24 cellular contexts compared by ENCODE assay signal in the genomic region with DNA sequence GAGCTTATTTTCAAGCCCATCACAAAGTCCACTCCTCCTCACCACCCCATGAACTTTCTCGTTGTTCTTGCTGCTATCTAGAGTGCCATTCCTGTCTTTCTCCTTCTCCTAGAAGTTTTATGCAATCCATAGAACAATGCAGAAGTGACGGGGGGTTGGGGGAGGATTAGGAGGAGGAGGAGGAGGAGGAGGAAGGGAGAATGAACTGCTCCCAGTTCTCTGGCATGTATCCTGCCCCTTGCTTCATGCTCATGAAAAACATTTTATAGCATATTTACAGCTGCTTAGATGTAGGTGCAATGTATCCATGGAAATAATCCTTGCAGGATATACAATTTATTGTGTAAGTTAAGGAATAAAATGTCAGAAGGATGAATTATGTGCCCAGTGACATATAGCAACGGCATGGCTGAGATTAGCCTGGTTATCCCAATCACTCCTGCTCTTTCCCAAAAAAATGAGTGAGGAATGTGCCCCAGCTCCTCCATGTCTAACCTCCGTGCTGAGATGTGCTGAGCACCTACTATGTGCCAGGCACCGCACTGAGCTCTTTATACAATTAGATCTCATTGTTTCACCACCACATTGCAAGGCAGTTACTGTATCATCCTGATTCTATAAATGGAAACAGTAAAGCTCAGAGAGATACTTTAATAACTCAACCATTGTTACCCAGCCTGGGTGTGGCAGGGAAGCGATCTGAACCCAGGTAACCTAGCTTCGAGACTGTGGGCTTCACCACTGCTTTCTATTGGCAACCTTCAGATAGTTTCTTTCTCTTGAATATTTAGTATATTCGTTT. TPM values are rescaled to one million over a fixed set of nuclear protein-coding genes. Genes with fewer than 3 reads are reported as not detected.
DNase-seq lines count a peak whose midpoint lies in the region; ATAC-seq, FAIRE-seq and TF ChIP-seq lines count a peak whose summit lies in the region.
"Had no signal": no experiment of that assay in that cellular context is flagged by ENCODE, and none has a peak within 500 bp of the region (broad histone marks: within the 10 kb centered on the region; RNA-seq: fewer than 3 reads in every experiment).

No MANE protein-coding gene starts in this region.

- H2BK12ac ChIP-seq in trophoblast cell (ENCODE audit: low read length) = no peak overlapping the region

- H3K23ac ChIP-seq in trophoblast cell (ENCODE audit: low read length) = no peak overlapping the region

- no peak overlapping the region for H3K27ac Mint-ChIP-seq in natural killer cell treated with Interleukin-12 subunit alpha and Interleukin-12 subunit beta and Interleukin-15 and Interleukin-18, amount 100 ng/mL, for 72 hours
- H3K27ac Mint-ChIP-seq in activated T-cell treated with anti-CD3 and anti-CD28 coated beads, Interleukin-2, amount 50 U/mL, for 24 hours = no peak overlapping the region
- H3K27ac Mint-ChIP-seq: CD8-positive, alpha-beta T cell had no signal

- H3K79me2 ChIP-seq in mammary epithelial cell (ENCODE audit: insufficient read depth, low read length) = no peaks in the 10 kb centered on the region
- no peaks in the 10 kb centered on the region for H3K79me2 ChIP-seq in trophoblast cell (ENCODE audit: control insufficient read depth, insufficient read depth, low read length, poor library complexity)

- peak overlapping the region; percentile 27 for H2BK5ac ChIP-seq in trophoblast cell (ENCODE audit: low read depth, low read length, poor library complexity)

- no peak overlapping the region for H3K4me2 ChIP-seq in mammary epithelial cell (ENCODE audit: insufficient read depth, low read depth, low read length)
- no peak overlapping the region for H3K4me2 ChIP-seq in trophoblast cell (ENCODE audit: low read length)

- H2AFZ ChIP-seq in mammary epithelial cell (ENCODE audit: low read depth, low read length) (no peak overlapping the region), trophoblast cell (ENCODE audit: insufficient read depth, low read length, poor library complexity) (no peak overlapping the region)
- H2AFZ ChIP-seq: GM23248 had no signal

- H2BK120ac ChIP-seq in trophoblast cell (ENCODE audit: insufficient read depth, low read length, poor library complexity) = no peak overlapping the region

- CTCF ChIA-PET in HEK293T (lab: Yijun Ruan, JAX) (no interaction called here), mammary epithelial cell (lab: Charles Lee; ENCODE audit: low non-redundant PET) (interaction anchor here (0.7 kb wide), 1 partner anchor 54 kb away, joined by 4 read pairs; no protein-coding TSS in a partner anchor)

- in situ Hi-C loops in Caki2 (cut with HindIII; ENCODE audit: low pct_unique_long_range_greater_than_20kb, low sequenced_read_pairs) = no loop called here
- in situ Hi-C loops in mammary epithelial cell (cut with MboI; ENCODE audit: low sequenced_read_pairs in 2 of 2) = no loop called here

- no peak overlapping the region for H3K4ac ChIP-seq in trophoblast cell (ENCODE audit: low read depth, low read length)

- peak overlapping the region; percentile 5 for H4K91ac ChIP-seq in trophoblast cell (ENCODE audit: low read depth, low read length)

- TF ChIP-seq CTCF in mammary epithelial cell (conservative IDR thresholded peaks at IDR 0.05 in 1 of 2, IDR thresholded peaks at IDR 0.05 in 1 of 2; ENCODE audit: extremely low read depth in 1 of 2, insufficient read depth in 1 of 2, low read depth in 1 of 2, low read length in 2 of 2) = no peak
- no peak for TF ChIP-seq CTCF in D721Med (IDR thresholded peaks at IDR 0.05; ENCODE audit: insufficient read depth, missing control alignments)

- FAIRE-seq in D721Med (lab: Jason Lieb, UNC) = no peak
- FAIRE-seq: GM18507 had no signal

- no peaks in the 10 kb centered on the region for H3K36me3 Mint-ChIP-seq in natural killer cell treated with Interleukin-12 subunit alpha and Interleukin-12 subunit beta and Interleukin-15 and Interleukin-18, amount 100 ng/mL, for 72 hours
- H3K36me3 Mint-ChIP-seq in activated T-cell treated with anti-CD3 and anti-CD28 coated beads, Interleukin-2, amount 50 U/mL, for 24 hours (ENCODE audit: low read depth) = no peaks in the 10 kb centered on the region
- H3K36me3 Mint-ChIP-seq: CD8-positive, alpha-beta T cell had no signal

- H3K4me3 ChIP-seq in mammary epithelial cell (replicated peaks in 1 of 3; ENCODE audit: insufficient read depth in 1 of 3, low read depth in 2 of 3, low read length in 3 of 3) = no peak overlapping the region
- no peak overlapping the region for H3K4me3 ChIP-seq in trophoblast cell (ENCODE audit: low read depth, low read length)
- H3K4me3 ChIP-seq: GM23248 had no signal

- no peak overlapping the region for H3K27ac ChIP-seq in mammary epithelial cell (ENCODE audit: insufficient read depth, low read depth, low read length)
- H3K27ac ChIP-seq in trophoblast cell (ENCODE audit: low read depth, low read length) = peak overlapping the region; percentile 1
- H3K27ac ChIP-seq: GM23248 had no signal

- no peak overlapping the region for H2AK5ac ChIP-seq in trophoblast cell (ENCODE audit: low read length)

- H3K9me3 Mint-ChIP-seq in natural killer cell treated with Interleukin-12 subunit alpha and Interleukin-12 subunit beta and Interleukin-15 and Interleukin-18, amount 100 ng/mL, for 72 hours = no peaks in the 10 kb centered on the region
- no peaks in the 10 kb centered on the region for H3K9me3 Mint-ChIP-seq in activated T-cell treated with anti-CD3 and anti-CD28 coated beads, Interleukin-2, amount 50 U/mL, for 24 hours
- H3K9me3 Mint-ChIP-seq: CD8-positive, alpha-beta T cell had no signal

- no peaks in the 10 kb centered on the region for H3K4me1 Mint-ChIP-seq in natural killer cell treated with Interleukin-12 subunit alpha and Interleukin-12 subunit beta and Interleukin-15 and Interleukin-18, amount 100 ng/mL, for 72 hours (ENCODE audit: low read depth in 2 of 2)
- H3K4me1 Mint-ChIP-seq in activated T-cell treated with anti-CD3 and anti-CD28 coated beads, Interleukin-2, amount 50 U/mL, for 24 hours (ENCODE audit: low read depth) = no peaks in the 10 kb centered on the region

- dilution Hi-C loops in mammary epithelial cell (cut with HindIII; ENCODE audit: low sequenced_read_pairs) = no loop called here

- intact Hi-C loops in mammary epithelial cell (cut with micrococcal nuclease) = no loop called here

- BruUV-seq in mammary epithelial cell (replicated peaks; lab: Mats Ljungman, UMichigan) = no TSS peak

- no peak overlapping the region for H3K18ac ChIP-seq in trophoblast cell (ENCODE audit: low read length)

- H3K9me3 ChIP-seq in mammary epithelial cell (replicated peaks; ENCODE audit: insufficient read depth, low read length) (no peaks in the 10 kb centered on the region), trophoblast cell (ENCODE audit: insufficient read depth, low read depth, low read length) (no peaks in the 10 kb centered on the region)

- H4K12ac ChIP-seq in trophoblast cell (ENCODE audit: low read depth, low read length) = no peak overlapping the region

- H3K4me1 ChIP-seq in mammary epithelial cell (ENCODE audit: insufficient read depth, low read length) = peaks cover 2% of the 10 kb centered on the region
- peaks cover 2 to 11% of the 10 kb centered on the region in 2 experiments for H3K4me1 ChIP-seq in trophoblast cell (ENCODE audit: control insufficient read depth in 1 of 2, insufficient read depth in 2 of 2, low read length in 2 of 2)

- H3K9ac ChIP-seq in mammary epithelial cell (ENCODE audit: insufficient read depth, low read length) = no peak overlapping the region
- H3K9ac ChIP-seq in trophoblast cell (ENCODE audit: low read length) = no peak overlapping the region
- H3K9ac ChIP-seq: GM23248 had no signal

- peaks cover 9% of the 10 kb centered on the region for H3K79me1 ChIP-seq in trophoblast cell (ENCODE audit: low read length)

- no peaks in the 10 kb centered on the region for H4K20me1 ChIP-seq in mammary epithelial cell (ENCODE audit: insufficient read depth, low read length)

- ATAC-seq in natural killer cell treated with Interleukin-12 subunit alpha and Interleukin-12 subunit beta and Interleukin-15 and Interleukin-18, amount 100 ng/mL, for 72 hours = no peak
- ATAC-seq: CD8-positive, alpha-beta T cell had no signal

- POLR2A ChIA-PET in HEK293T (lab: Yijun Ruan, JAX) = no interaction called here

- H3K36me3 ChIP-seq in mammary epithelial cell (ENCODE audit: insufficient read depth, low read length) = no peaks in the 10 kb centered on the region
- H3K36me3 ChIP-seq in trophoblast cell (ENCODE audit: control insufficient read depth in 1 of 2, insufficient read depth in 2 of 2, low read length in 2 of 2) = no peaks in the 10 kb centered on the region

- peak; percentile 41 for DNase-seq in Caki2 (ENCODE audit: low read depth)
- no peak for DNase-seq in HEK293T (ENCODE audit: extremely low spot score)
- DNase-seq in mammary epithelial cell = peak; percentile 7
- no peak for DNase-seq in trophoblast cell
- no peak for DNase-seq in dermis blood vessel endothelial cell
- DNase-seq in natural killer cell treated with Interleukin-12 subunit alpha and Interleukin-12 subunit beta and Interleukin-15 and Interleukin-18, amount 100 ng/mL, for 72 hours (ENCODE audit: low spot score) = no peak
- no peak for DNase-seq in activated T-cell treated with anti-CD3 and anti-CD28 coated beads, Interleukin-2, amount 50 U/mL, for 24 hours
- no peak for DNase-seq in D721Med (ENCODE audit: insufficient read length, low spot score)
- DNase-seq: AML-193; C1 segment of cervical spinal cord; CD8-positive, alpha-beta T cell; DMS53; GDM1; GM23248; NCI-H1092; NCI-H1436 treated with DMSO at 0.1 percent for 48 hours; NCI-H2029; NCI-H345; NCI-H524 treated with DMSO at 0.1 percent for 48 hours; SHP77; SW 1271 had no signal

- H3K14ac ChIP-seq in trophoblast cell (ENCODE audit: low read length) = no peak overlapping the region

- H3K4me3 Mint-ChIP-seq in natural killer cell treated with Interleukin-12 subunit alpha and Interleukin-12 subunit beta and Interleukin-15 and Interleukin-18, amount 100 ng/mL, for 72 hours = no peak overlapping the region
- H3K4me3 Mint-ChIP-seq in activated T-cell treated with anti-CD3 and anti-CD28 coated beads, Interleukin-2, amount 50 U/mL, for 24 hours = no peak overlapping the region
- H3K4me3 Mint-ChIP-seq: CD8-positive, alpha-beta T cell had no signal

- peaks cover 6 to 11% of the 10 kb centered on the region in 2 donors for H3K27me3 Mint-ChIP-seq in natural killer cell treated with Interleukin-12 subunit alpha and Interleukin-12 subunit beta and Interleukin-15 and Interleukin-18, amount 100 ng/mL, for 72 hours
- H3K27me3 Mint-ChIP-seq in activated T-cell treated with anti-CD3 and anti-CD28 coated beads, Interleukin-2, amount 50 U/mL, for 24 hours = peaks cover 5% of the 10 kb centered on the region

- H4K8ac ChIP-seq in trophoblast cell (ENCODE audit: low read depth, low read length) = no peak overlapping the region

- 64% methylated on average over 7 of the region's 8 CpGs for WGBS in mammary epithelial cell (ENCODE audit: low coverage, missing lambda C conversion rate)
- no CpG with 5 or more reads among the region's 8 CpGs for WGBS in trophoblast cell (ENCODE audit: extremely low coverage, insufficient coverage, insufficient read length)

- H3K27me3 ChIP-seq in mammary epithelial cell (ENCODE audit: insufficient read depth, low read length) (no peaks in the 10 kb centered on the region), trophoblast cell (ENCODE audit: insufficient read depth, low read length) (no peaks in the 10 kb centered on the region)

RNA-seq across cellular contexts. Expression of a gene that starts 41.6 kb away (rescaled TPM):
- 7.6 and 13.0 TPM in 2 replicates for total RNA-seq in Caki2 (2014; rRNA removed; shearing (Covaris generic); ENCODE audit: low replicate concordance)
- total RNA-seq in mammary epithelial cell (10 to 100 TPM; 20.0 to 23.3 TPM), dermis blood vessel endothelial cell (not detected in 2 replicates)
- polyA plus RNA-seq in mammary epithelial cell = 12.7 TPM
- polyA minus RNA-seq in mammary epithelial cell = 18.0 TPM
- polyA plus RNA-seq in trophoblast cell (2013) = 278 and 294 TPM in 2 replicates
- not detected for total RNA-seq in natural killer cell treated with Interleukin-12 subunit alpha and Interleukin-12 subunit beta and Interleukin-15 and Interleukin-18, amount 100 ng/mL, for 72 hours
- total RNA-seq: CD8-positive, alpha-beta T cell; OCI-LY7 had no signal

RNA-seq across cellular contexts. Expression of a gene that starts 54.5 kb away (rescaled TPM):
- total RNA-seq in Caki2 (2014; rRNA removed; shearing (Covaris generic); ENCODE audit: low replicate concordance) = not detected in 2 replicates
- not detected for total RNA-seq in mammary epithelial cell
- 0.22 TPM for polyA plus RNA-seq in mammary epithelial cell
- polyA minus RNA-seq in mammary epithelial cell = not detected
- polyA plus RNA-seq in trophoblast cell (2013) = 0.45 and 0.67 TPM in 2 replicates
- 0.33 TPM in 1 of 2 replicates, not detected in the other for total RNA-seq in dermis blood vessel endothelial cell
- 1 to 10 TPM; 1.5 to 1.7 TPM for total RNA-seq in natural killer cell treated with Interleukin-12 subunit alpha and Interleukin-12 subunit beta and Interleukin-15 and Interleukin-18, amount 100 ng/mL, for 72 hours
- total RNA-seq: GM23248, OCI-LY7, RPMI7951 had no signal
- polyA plus RNA-seq: GM23248 had no signal

Comparison
In these comparisons a context has a peak if more than half of its experiments do, and no peak if none do; other contexts are left out.
1. DNase-seq: peak in Caki2 (single experiment) and mammary epithelial cell (single experiment); none in HEK293T (single experiment), trophoblast cell (0 of 2), dermis blood vessel endothelial cell (single experiment), natural killer cell treated with Interleukin-12 subunit alpha and Interleukin-12 subunit beta and Interleukin-15 and Interleukin-18, amount 100 ng/mL, for 72 hours (single experiment), activated T-cell treated with anti-CD3 and anti-CD28 coated beads, Interleukin-2, amount 50 U/mL, for 24 hours (single experiment) and D721Med (single experiment).